Comparison of ENCODE assay signal across 1 cellular context in genomic region chr2:152715854-152716428, GRCh38.
A peak's percentile ranks its signal among the peaks of the same experiment; 100 is the strongest.
TF ChIP-seq lines count a peak whose summit lies in the region.

No MANE protein-coding gene starts in this region.

TF ChIP-seq in H1, 55 proteins besides CTCF, POLR2A, EP300 and RAD21:
- peak; percentile 76 for TF ChIP-seq MAX (IDR thresholded peaks at IDR 0.05)
- no peak; the same call in 1 of the 2 replicates for TF ChIP-seq CHD1 (IDR thresholded peaks at IDR 0.05; ENCODE audit: low read depth, low read length)
- TF ChIP-seq TEAD4 (IDR thresholded peaks at IDR 0.05; ENCODE audit: low read depth, low read length): peak; percentile 75
- TF ChIP-seq POLR2AphosphoS5 (IDR thresholded peaks at IDR 0.05; ENCODE audit: low read depth, low read length): peak; percentile 55; the same call in 1 of the 2 replicates
